8 cellular contexts compared by ENCODE assay signal in genomic region chr5:139667001-139667729, GRCh38. TPM values are rescaled to one million over a fixed set of nuclear protein-coding genes. Genes with fewer than 3 reads are reported as not detected.
DNase-seq lines count a peak whose midpoint lies in the region; ATAC-seq and TF ChIP-seq lines count a peak whose summit lies in the region.

No MANE protein-coding gene starts in this region.

- H3K9me3 Mint-ChIP-seq in CD4-positive, CD25-positive, alpha-beta regulatory T cell = no peaks in the 10 kb centered on the region

- peak overlapping the region; percentile 32 to 87 (median 72) for H3K4me3 Mint-ChIP-seq in CD4-positive, CD25-positive, alpha-beta regulatory T cell

- H3K36me3 Mint-ChIP-seq in CD4-positive, CD25-positive, alpha-beta regulatory T cell = no peaks in the 10 kb centered on the region

- peak overlapping the region; percentile 55 for H3K4me3 ChIP-seq in CD4-positive, CD25-positive, alpha-beta regulatory T cell (ENCODE audit: low read depth, low read length)
- H3K4me3 ChIP-seq in osteoblast (ENCODE audit: insufficient read depth, low read length) = no peak overlapping the region

- no peak for ATAC-seq in CD4-positive, CD25-positive, alpha-beta regulatory T cell (ENCODE audit: low read depth in 2 of 2)
- ATAC-seq in GM21528 (IDR thresholded peaks at IDR 0.05; ENCODE audit: low FRiP score, unreplicated experiment) = no peak
- no peak for ATAC-seq in HG03469 (IDR thresholded peaks at IDR 0.05; ENCODE audit: unreplicated experiment)
- ATAC-seq in activated CD4-positive, CD25-positive, alpha-beta regulatory T cell treated with anti-CD3 and anti-CD28 coated beads, Interleukin-2, amount 50 U/mL, for 24 hours = no peak

- H3K79me2 ChIP-seq in osteoblast (ENCODE audit: insufficient read depth, low read length) = peaks cover 99% of the 10 kb centered on the region

- H3K9me3 ChIP-seq in CD4-positive, CD25-positive, alpha-beta regulatory T cell (ENCODE audit: control insufficient read depth in 2 of 2, low read length in 2 of 2) = no peaks in the 10 kb centered on the region
- H3K9me3 ChIP-seq in KOPT-K1 (ENCODE audit: insufficient read depth, low read length, poor library complexity, severe bottlenecking) (no peaks in the 10 kb centered on the region), osteoblast (ENCODE audit: low read depth, low read length) (no peaks in the 10 kb centered on the region)

- no peak for TF ChIP-seq CTCF in osteoblast (IDR thresholded peaks at IDR 0.05; ENCODE audit: extremely low read depth, low read depth, low read length)

- H3K27ac ChIP-seq in CD4-positive, CD25-positive, alpha-beta regulatory T cell (ENCODE audit: insufficient read depth, low read length, poor library complexity, severe bottlenecking) = peak overlapping the region; percentile 66
- peak overlapping the region; percentile 95 for H3K27ac ChIP-seq in KOPT-K1 (ENCODE audit: low read depth, low read length, poor library complexity, severe bottlenecking)
- H3K27ac ChIP-seq in caudate nucleus (ENCODE audit: low read depth, low read length) = peak overlapping the region; percentile 95
- peak overlapping the region; percentile 87 for H3K27ac ChIP-seq in osteoblast (ENCODE audit: low read depth, low read length)

- H3K27me3 ChIP-seq in CD4-positive, CD25-positive, alpha-beta regulatory T cell (ENCODE audit: control insufficient read depth, insufficient read depth, low read length) = no peaks in the 10 kb centered on the region
- no peaks in the 10 kb centered on the region for H3K27me3 ChIP-seq in osteoblast (ENCODE audit: insufficient read depth, low read length)

- H3K4me1 ChIP-seq in CD4-positive, CD25-positive, alpha-beta regulatory T cell (ENCODE audit: control insufficient read depth, insufficient read depth, low read length, poor library complexity, severe bottlenecking) = peaks cover 43% of the 10 kb centered on the region
- peaks cover 94% of the 10 kb centered on the region for H3K4me1 ChIP-seq in osteoblast (ENCODE audit: insufficient read depth, low read length)

- peaks cover 4 to 47% (median 20%) of the 10 kb centered on the region in 4 donors for H3K4me1 Mint-ChIP-seq in CD4-positive, CD25-positive, alpha-beta regulatory T cell

- no peaks in the 10 kb centered on the region for H3K27me3 Mint-ChIP-seq in CD4-positive, CD25-positive, alpha-beta regulatory T cell

- DNase-seq in CD4-positive, CD25-positive, alpha-beta regulatory T cell = peak in 1 of 3 donors; percentile 76
- DNase-seq in caudate nucleus (lab: John Stamatoyannopoulos, UW) (no peak), osteoblast (ENCODE audit: insufficient read length, low spot score, missing footprints) (no peak), HuH-7.5 (ENCODE audit: low spot score) (no peak)

- no peak overlapping the region for H2AFZ ChIP-seq in osteoblast (ENCODE audit: low read length)

- H3K4me2 ChIP-seq in osteoblast (ENCODE audit: insufficient read depth, low read length) = peak overlapping the region; percentile 74

- peak overlapping the region in 2 of 3 donors; percentile 84 to 87 for H3K27ac Mint-ChIP-seq in CD4-positive, CD25-positive, alpha-beta regulatory T cell

- no peaks in the 10 kb centered on the region for H3K36me3 ChIP-seq in CD4-positive, CD25-positive, alpha-beta regulatory T cell (ENCODE audit: control insufficient read depth, insufficient read depth, low read length)
- H3K36me3 ChIP-seq in KOPT-K1 (ENCODE audit: insufficient read depth, low read length) = no peaks in the 10 kb centered on the region; the same call in 1 of the 2 replicates
- peaks cover 21% of the 10 kb centered on the region for H3K36me3 ChIP-seq in osteoblast (ENCODE audit: insufficient read depth, low read length)

- peaks cover 66% of the 10 kb centered on the region for H4K20me1 ChIP-seq in osteoblast (ENCODE audit: insufficient read depth, low read length)

RNA-seq across cellular contexts. Expression of gene CXXC5, which starts 19.0 kb away (rescaled TPM):
- 4.6 TPM for total RNA-seq in CD4-positive, CD25-positive, alpha-beta regulatory T cell
- polyA plus RNA-seq in CD4-positive, CD25-positive, alpha-beta regulatory T cell = 10 to 100 TPM in 1 of 4 donors, 1 to 10 TPM in 3; 7.2 to 12.7 (median 8.4) TPM
- total RNA-seq in osteoblast = 186 and 210 TPM in 2 replicates

Comparison
In these comparisons a context has a peak if more than half of its experiments do, and no peak if none do; other contexts are left out.
1. RNA of gene CXXC5, which starts 19.0 kb away (total RNA-seq): 186 to 210 TPM in osteoblast; 4.6 TPM in CD4-positive, CD25-positive, alpha-beta regulatory T cell (single experiment); every median in the first group is over 10 times any median in the second.
2. Peak in every context shown above with its lines, with median percentiles within 50 percentile points of each other: H3K27ac ChIP-seq.